Comparison of ENCODE assay signal across 1 cellular context in genomic region chr4:89258506-89258905, GRCh38.
TF ChIP-seq lines count a peak whose summit lies in the region.

No MANE protein-coding gene starts in this region.

TF ChIP-seq in WTC11, 78 proteins besides CTCF, POLR2A, EP300 and RAD21 (continued from another document):
- TF ChIP-seq ZBTB43 (CRISPR knock-in tag; IDR thresholded peaks at IDR 0.05) (no peak), ZNF281 (CRISPR knock-in tag; IDR thresholded peaks at IDR 0.05) (no peak), ZNF423 (CRISPR knock-in tag; IDR thresholded peaks at IDR 0.05) (no peak), FOXJ3 (CRISPR knock-in tag; IDR thresholded peaks at IDR 0.05; ENCODE audit: borderline replicate concordance) (no peak), CDX4 (CRISPR knock-in tag; IDR thresholded peaks at IDR 0.05; ENCODE audit: borderline replicate concordance) (no peak), ZMAT4 (CRISPR knock-in tag; IDR thresholded peaks at IDR 0.05) (no peak), ZNF219 (CRISPR knock-in tag; IDR thresholded peaks at IDR 0.05; ENCODE audit: borderline replicate concordance) (no peak)
